In the genomic region with DNA sequence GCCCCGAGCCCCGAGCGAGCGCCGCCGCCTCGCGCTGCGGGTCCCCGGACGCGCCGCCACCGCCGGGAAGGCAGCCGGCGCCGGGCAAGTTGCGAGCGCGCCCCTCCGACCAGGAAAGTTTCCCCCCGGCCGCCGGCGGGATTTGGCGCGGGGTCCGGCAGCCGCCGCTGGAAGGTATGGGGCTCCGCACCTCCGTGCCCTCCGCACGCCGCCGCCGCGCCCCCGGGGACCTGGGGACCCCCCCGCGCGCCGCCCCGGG, we compare ENCODE assay signal across 9 cellular contexts. TPM values are rescaled to one million over a fixed set of nuclear protein-coding genes. Genes with fewer than 3 reads are reported as not detected.
A peak's percentile ranks its signal among the peaks of the same experiment; 100 is the strongest.
DNase-seq lines count a peak whose midpoint lies in the region; ATAC-seq and TF ChIP-seq lines count a peak whose summit lies in the region.
"Had no signal": no experiment of that assay in that cellular context is flagged by ENCODE, and none has a peak within 500 bp of the region (broad histone marks: within the 10 kb centered on the region; RNA-seq: fewer than 3 reads in every experiment).

No MANE protein-coding gene starts in this region.

- H3K18ac ChIP-seq in mesenchymal stem cell (ENCODE audit: low read depth in 1 of 2, low read length in 2 of 2): peak overlapping the region in 1 of 2 experiments; percentile 42

- H3K23ac ChIP-seq in mesenchymal stem cell (ENCODE audit: low read length in 2 of 2): peak overlapping the region in 1 of 2 experiments; percentile 32

- H4K8ac ChIP-seq in mesenchymal stem cell (ENCODE audit: low read length): peak overlapping the region; percentile 21

- H3K27me3 ChIP-seq in ascending aorta (no peaks in the 10 kb centered on the region), mesenchymal stem cell (ENCODE audit: control insufficient read depth in 1 of 2, insufficient read depth in 1 of 2, low read length in 2 of 2) (peaks cover 73 to 80% of the 10 kb centered on the region in 2 experiments), upper lobe of right lung (peaks cover 10% of the 10 kb centered on the region)

- no peak overlapping the region for H3K27ac Mint-ChIP-seq in activated naive CD8-positive, alpha-beta T cell treated with anti-CD3 and anti-CD28 coated beads for 36 hours
- no peak overlapping the region for H3K27ac Mint-ChIP-seq in activated naive CD8-positive, alpha-beta T cell treated with anti-CD3 and anti-CD28 coated beads, Interleukin-2, amount 50 U/mL, for 24 hours

- no peaks in the 10 kb centered on the region for H3K9me3 ChIP-seq in ascending aorta
- H3K9me3 ChIP-seq in mesenchymal stem cell (ENCODE audit: control insufficient read depth, low read length): no peaks in the 10 kb centered on the region
- no peaks in the 10 kb centered on the region for H3K9me3 ChIP-seq in upper lobe of right lung

- H3K27ac ChIP-seq in ascending aorta (no peak overlapping the region), mesenchymal stem cell (ENCODE audit: low read length, poor library complexity, severe bottlenecking) (no peak overlapping the region), upper lobe of right lung (peak overlapping the region; percentile 65)
- H3K27ac ChIP-seq: C4-2B had no signal

- H4K91ac ChIP-seq in mesenchymal stem cell (ENCODE audit: low read length): no peak overlapping the region

- peaks cover 32% of the 10 kb centered on the region for H3K4me1 Mint-ChIP-seq in activated naive CD8-positive, alpha-beta T cell treated with anti-CD3 and anti-CD28 coated beads for 36 hours
- peaks cover 37% of the 10 kb centered on the region for H3K4me1 Mint-ChIP-seq in activated naive CD8-positive, alpha-beta T cell treated with anti-CD3 and anti-CD28 coated beads, Interleukin-2, amount 50 U/mL, for 24 hours

- no peak overlapping the region for H3K14ac ChIP-seq in mesenchymal stem cell (ENCODE audit: low read length in 2 of 2)

- H3K79me1 ChIP-seq in mesenchymal stem cell (replicated peaks; ENCODE audit: low read length, poor library complexity, severe bottlenecking): no peaks in the 10 kb centered on the region

- peak overlapping the region in 1 of 2 experiments; percentile 68 for H3K4ac ChIP-seq in mesenchymal stem cell (ENCODE audit: low read depth in 1 of 2, low read length in 2 of 2)

- no peaks in the 10 kb centered on the region for H3K9me3 Mint-ChIP-seq in activated naive CD8-positive, alpha-beta T cell treated with anti-CD3 and anti-CD28 coated beads for 36 hours
- H3K9me3 Mint-ChIP-seq in activated naive CD8-positive, alpha-beta T cell treated with anti-CD3 and anti-CD28 coated beads, Interleukin-2, amount 50 U/mL, for 24 hours: no peaks in the 10 kb centered on the region

- H3K36me3 ChIP-seq in ascending aorta: no peaks in the 10 kb centered on the region
- no peaks in the 10 kb centered on the region for H3K36me3 ChIP-seq in mesenchymal stem cell (ENCODE audit: control insufficient read depth in 1 of 2, insufficient read depth in 2 of 2, low read depth in 1 of 2, low read length in 2 of 2)
- H3K36me3 ChIP-seq in upper lobe of right lung: no peaks in the 10 kb centered on the region

- H2AK5ac ChIP-seq in mesenchymal stem cell (ENCODE audit: low read length, severe bottlenecking): no peak overlapping the region

- intact Hi-C loops in ascending aorta (cut with DNase I): loop anchor here (2.0 to 10.0 kb wide), 3 partner anchors 48 to 172 kb away; no protein-coding TSS in a partner anchor
- intact Hi-C loops in upper lobe of right lung (cut with DNase I): loop anchor here (5.0 kb wide), 1 partner anchor 165 kb away; no protein-coding TSS in a partner anchor

- under 1% methylated on average over 22 of the region's 45 CpGs for WGBS in mesenchymal stem cell

- peaks cover 3 to 14% of the 10 kb centered on the region in 2 donors for H3K4me1 ChIP-seq in ascending aorta
- peaks cover 14% of the 10 kb centered on the region for H3K4me1 ChIP-seq in mesenchymal stem cell (ENCODE audit: control insufficient read depth, insufficient read depth, low read depth, low read length)
- H3K4me1 ChIP-seq in upper lobe of right lung: peaks cover 24% of the 10 kb centered on the region

- H3K27me3 Mint-ChIP-seq in activated naive CD8-positive, alpha-beta T cell treated with anti-CD3 and anti-CD28 coated beads for 36 hours: peaks cover 22% of the 10 kb centered on the region
- peaks cover 36% of the 10 kb centered on the region for H3K27me3 Mint-ChIP-seq in activated naive CD8-positive, alpha-beta T cell treated with anti-CD3 and anti-CD28 coated beads, Interleukin-2, amount 50 U/mL, for 24 hours

- H3K36me3 Mint-ChIP-seq in activated naive CD8-positive, alpha-beta T cell treated with anti-CD3 and anti-CD28 coated beads for 36 hours: no peaks in the 10 kb centered on the region
- no peaks in the 10 kb centered on the region for H3K36me3 Mint-ChIP-seq in activated naive CD8-positive, alpha-beta T cell treated with anti-CD3 and anti-CD28 coated beads, Interleukin-2, amount 50 U/mL, for 24 hours (ENCODE audit: low read depth)

- peak overlapping the region; percentile 55 to 71 for H3K4me3 ChIP-seq in ascending aorta
- H3K4me3 ChIP-seq in mesenchymal stem cell (ENCODE audit: insufficient read depth in 1 of 2, low read depth in 1 of 2, low read length in 2 of 2): peak overlapping the region; percentile 51 to 63
- peak overlapping the region; percentile 54 for H3K4me3 ChIP-seq in upper lobe of right lung

- DNase-seq in activated naive CD8-positive, alpha-beta T cell treated with anti-CD3 and anti-CD28 coated beads for 36 hours: peak; percentile 14
- no peak for DNase-seq in activated naive CD8-positive, alpha-beta T cell treated with anti-CD3 and anti-CD28 coated beads, Interleukin-2, amount 50 U/mL, for 24 hours
- DNase-seq in ascending aorta (ENCODE audit: low spot score in 2 of 2) (no peak), mesenchymal stem cell (no peak), upper lobe of right lung (no peak), SKM-1 treated with dmso at 0.1 percent for 144 hours (lab: John Stamatoyannopoulos, UW; ENCODE audit: unreplicated experiment) (no peak), HUDEP-2 (lab: John Stamatoyannopoulos, UW; ENCODE audit: unreplicated experiment in 76 of 76) (no peak), dermis blood vessel endothelial cell (no peak)

- peak overlapping the region; percentile 55 for H2BK120ac ChIP-seq in mesenchymal stem cell (ENCODE audit: low read depth, low read length)

- H3K4me2 ChIP-seq in mesenchymal stem cell (ENCODE audit: low read length, poor library complexity, severe bottlenecking): peak overlapping the region; percentile 94

- H2BK15ac ChIP-seq in mesenchymal stem cell (ENCODE audit: low read depth, poor library complexity, severe bottlenecking): no peak overlapping the region

- no peak overlapping the region for H2BK12ac ChIP-seq in mesenchymal stem cell (ENCODE audit: low read length in 2 of 2)

- no peak overlapping the region for H2BK5ac ChIP-seq in mesenchymal stem cell (ENCODE audit: low read depth, low read length, poor library complexity, severe bottlenecking)

- ATAC-seq in activated naive CD8-positive, alpha-beta T cell treated with anti-CD3 and anti-CD28 coated beads, Interleukin-2, amount 50 U/mL, for 24 hours: no peak
- ATAC-seq in upper lobe of right lung: no peak

- no peak for TF ChIP-seq CTCF in ascending aorta (IDR thresholded peaks at IDR 0.05)
- no peak for TF ChIP-seq CTCF in upper lobe of right lung (IDR thresholded peaks at IDR 0.05)

- H3K4me3 Mint-ChIP-seq in activated naive CD8-positive, alpha-beta T cell treated with anti-CD3 and anti-CD28 coated beads for 36 hours: no peak overlapping the region
- H3K4me3 Mint-ChIP-seq in activated naive CD8-positive, alpha-beta T cell treated with anti-CD3 and anti-CD28 coated beads, Interleukin-2, amount 50 U/mL, for 24 hours: no peak overlapping the region

- no peak overlapping the region for H3K9ac ChIP-seq in mesenchymal stem cell (ENCODE audit: low read length)

- H2AFZ ChIP-seq in mesenchymal stem cell (ENCODE audit: low read depth, low read length): peak overlapping the region; percentile 80

RNA-seq across cellular contexts. Expression of a gene that starts 0.3 kb away (rescaled TPM):
- 1 to 10 TPM in 1 of 2 experiments, under 1 TPM in 1; 0.52 to 1.2 TPM for total RNA-seq in activated naive CD8-positive, alpha-beta T cell treated with anti-CD3 and anti-CD28 coated beads for 36 hours
- total RNA-seq in ascending aorta: 21.3 TPM
- polyA plus RNA-seq in mesenchymal stem cell (2013, experiment 1 of 2): 7.4 TPM
- polyA plus RNA-seq in mesenchymal stem cell (2013, experiment 2 of 2): 7.2 TPM
- total RNA-seq in upper lobe of right lung: 46.4 TPM
- total RNA-seq in dermis blood vessel endothelial cell: 48.3 and 74.5 TPM in 2 replicates

Comparison
In these comparisons a context has a peak if more than half of its experiments do, and no peak if none do; other contexts are left out.
1. RNA of a gene that starts 0.3 kb away (total RNA-seq): 48.3 to 74.5 TPM in dermis blood vessel endothelial cell, 46.4 TPM in upper lobe of right lung (single experiment) and 21.3 TPM in ascending aorta (single experiment); 0.52 to 1.2 TPM in activated naive CD8-positive, alpha-beta T cell treated with anti-CD3 and anti-CD28 coated beads for 36 hours; every median in the first group is over 10 times any median in the second.
2. Peak in every context shown above with its lines, with median percentiles within 50 percentile points of each other: H3K4me3 ChIP-seq.